In genomic region chr18:79950440-79951341, GRCh38 we compare ENCODE assay signal across 8 cellular contexts. TPM values are rescaled to one million over a fixed set of nuclear protein-coding genes. Genes with fewer than 3 reads are reported as not detected.
DNase-seq lines count a peak whose midpoint lies in the region; ATAC-seq and TF ChIP-seq lines count a peak whose summit lies in the region.

No MANE protein-coding gene starts in this region.

- H3K27me3 ChIP-seq in smooth muscle cell (ENCODE audit: low read depth), result no peaks in the 10 kb centered on the region

- DNase-seq in COLO668 (lab: John Stamatoyannopoulos, UW; ENCODE audit: unreplicated experiment) (peak; percentile 71), NB4 (ENCODE audit: low read depth) (peak; percentile 61), immature natural killer cell (peak; percentile 36 to 47 (median 43)), smooth muscle cell (lab: John Stamatoyannopoulos, UW; ENCODE audit: unreplicated experiment) (no peak), DMS114 treated with DMSO at 0.1 percent for 48 hours (lab: John Stamatoyannopoulos, UW; ENCODE audit: unreplicated experiment) (no peak), NCI-H2081 treated with DMSO at 0.1 percent for 48 hours (lab: John Stamatoyannopoulos, UW) (no peak)

- peak overlapping the region; percentile 89 for H3K9ac ChIP-seq in smooth muscle cell (ENCODE audit: low read depth)

- peaks cover 37% of the 10 kb centered on the region for H3K36me3 Mint-ChIP-seq in brain
- peaks cover 0 to 3% (median 0%) of the 10 kb centered on the region in 3 donors for H3K36me3 Mint-ChIP-seq in immature natural killer cell

- TF ChIP-seq CTCF in NB4 (IDR thresholded peaks at IDR 0.05; ENCODE audit: low read depth, low read length), result no peak
- TF ChIP-seq CTCF in brain (conservative IDR thresholded peaks at IDR 0.05), result no peak
- TF ChIP-seq CTCF in smooth muscle cell (IDR thresholded peaks at IDR 0.05; ENCODE audit: borderline replicate concordance, insufficient read depth, poor library complexity, severe bottlenecking), result no peak

- peak; percentile 30 for ATAC-seq in GM21447 (IDR thresholded peaks at IDR 0.05; ENCODE audit: unreplicated experiment)

- H3K27ac ChIP-seq in smooth muscle cell (ENCODE audit: low read depth), result peak overlapping the region; percentile 15

- H2AFZ ChIP-seq in smooth muscle cell (ENCODE audit: low read depth), result no peak overlapping the region

- H3K79me2 ChIP-seq in smooth muscle cell (ENCODE audit: low read depth), result peaks cover 51% of the 10 kb centered on the region

- H3K4me1 ChIP-seq in smooth muscle cell (ENCODE audit: low read depth), result peaks cover 15% of the 10 kb centered on the region

- peaks cover 70% of the 10 kb centered on the region for H3K4me1 Mint-ChIP-seq in brain
- peaks cover 23 to 34% of the 10 kb centered on the region in 2 donors for H3K4me1 Mint-ChIP-seq in immature natural killer cell

- WGBS in smooth muscle cell (ENCODE audit: low lambda C conversion rate), result 7% methylated on average over 68 of the region's 82 CpGs

- H3K27me3 Mint-ChIP-seq in brain, result no peaks in the 10 kb centered on the region
- H3K27me3 Mint-ChIP-seq in immature natural killer cell (ENCODE audit: low read depth in 3 of 3), result peaks cover 0 to 4% (median 3%) of the 10 kb centered on the region in 3 donors

- H3K9me3 ChIP-seq in smooth muscle cell (replicated peaks; ENCODE audit: low read depth), result no peaks in the 10 kb centered on the region

- H4K20me1 ChIP-seq in smooth muscle cell (ENCODE audit: low read depth), result peaks cover 49% of the 10 kb centered on the region

- no peaks in the 10 kb centered on the region for H3F3A ChIP-seq in smooth muscle cell (ENCODE audit: low read depth)

- H3K36me3 ChIP-seq in smooth muscle cell (ENCODE audit: low read depth), result no peaks in the 10 kb centered on the region

- H3K9me3 Mint-ChIP-seq in brain, result peaks cover 0 to 4% (median 0%) of the 10 kb centered on the region in 5 experiments
- no peaks in the 10 kb centered on the region for H3K9me3 Mint-ChIP-seq in immature natural killer cell

- H3K4me3 Mint-ChIP-seq in brain (peak overlapping the region; percentile 89 to 93 (median 91)), immature natural killer cell (peak overlapping the region; percentile 79 to 87 (median 82))

- TF ChIP-seq POLR2A in NB4 (IDR thresholded peaks at IDR 0.05; ENCODE audit: extremely low read depth, insufficient read length), result no peak

- H3K27ac Mint-ChIP-seq in brain (peak overlapping the region; percentile 51 to 92 (median 88)), immature natural killer cell (peak overlapping the region; percentile 17 to 90 (median 62))

- H3K4me2 ChIP-seq in smooth muscle cell, result peak overlapping the region; percentile 96

- H3K4me3 ChIP-seq in NB4 (ENCODE audit: low read depth, low read length), result peak overlapping the region; percentile 67
- H3K4me3 ChIP-seq in smooth muscle cell, result peak overlapping the region; percentile 83

RNA-seq across cellular contexts. Expression of gene SLC66A2, which starts 0.8 kb away (rescaled TPM):
- polyA plus RNA-seq in brain (ENCODE audit: insufficient read depth, low read depth, low replicate concordance) (45.1 TPM), immature natural killer cell (10 to 100 TPM in 2 of 3 donors, 1 to 10 TPM in 1; 9.0 to 16.5 (median 11.8) TPM), smooth muscle cell (37.2 and 37.9 TPM in 2 replicates)
- 21.2 and 23.6 TPM in 2 replicates for total RNA-seq in smooth muscle cell

RNA-seq across cellular contexts. Expression of gene HSBP1L1, which starts 13.8 kb away (rescaled TPM):
- 3.3 TPM for polyA plus RNA-seq in brain (ENCODE audit: insufficient read depth, low read depth, low replicate concordance)
- 10 to 100 TPM in 1 of 3 donors, 1 to 10 TPM in 2; 4.2 to 11.8 (median 9.8) TPM for polyA plus RNA-seq in immature natural killer cell
- total RNA-seq in smooth muscle cell, result 11.8 and 24.6 TPM in 2 replicates
- 12.4 and 23.5 TPM in 2 replicates for polyA plus RNA-seq in smooth muscle cell

RNA-seq across cellular contexts. Expression of gene TXNL4A, which starts 37.7 kb away (rescaled TPM):
- polyA plus RNA-seq in brain (ENCODE audit: insufficient read depth, low read depth, low replicate concordance) (150 TPM), immature natural killer cell (100 to 1,000 TPM; 209 to 330 (median 248) TPM), smooth muscle cell (243 and 254 TPM in 2 replicates)
- total RNA-seq in smooth muscle cell, result 61.1 and 62.2 TPM in 2 replicates

Comparison
In these comparisons a context has a peak if more than half of its experiments do, and no peak if none do; other contexts are left out.
1. DNase-seq: peak in COLO668 (single experiment), NB4 (single experiment) and immature natural killer cell (3 of 3); none in smooth muscle cell (single experiment), DMS114 treated with DMSO at 0.1 percent for 48 hours (single experiment) and NCI-H2081 treated with DMSO at 0.1 percent for 48 hours (single experiment).